1 cellular context compared by ENCODE assay signal in genomic region chr17:64496786-64497564, GRCh38.
A peak's percentile ranks its signal among the peaks of the same experiment; 100 is the strongest.
TF ChIP-seq lines count a peak whose summit lies in the region.

Gene POLG2, minus strand, starts transcription at chr17:64497054. Its CDS starts 86 bp downstream, at chr17:64496968.

TF ChIP-seq in HepG2, 621 proteins besides CTCF, POLR2A, EP300 and RAD21 (continued from another document and continues in another):
- peak; percentile 76 for TF ChIP-seq ZNF407 (CRISPR knock-in tag; IDR thresholded peaks at IDR 0.05; ENCODE audit: not compliant biosample characterization)
- TF ChIP-seq ARNTL (CRISPR knock-in tag; IDR thresholded peaks at IDR 0.05), result peak; percentile 83
- TF ChIP-seq ZMYM3 (CRISPR knock-in tag; IDR thresholded peaks at IDR 0.05), result no peak; the same call in 1 of the 2 replicates
- TF ChIP-seq, protein P1, sequence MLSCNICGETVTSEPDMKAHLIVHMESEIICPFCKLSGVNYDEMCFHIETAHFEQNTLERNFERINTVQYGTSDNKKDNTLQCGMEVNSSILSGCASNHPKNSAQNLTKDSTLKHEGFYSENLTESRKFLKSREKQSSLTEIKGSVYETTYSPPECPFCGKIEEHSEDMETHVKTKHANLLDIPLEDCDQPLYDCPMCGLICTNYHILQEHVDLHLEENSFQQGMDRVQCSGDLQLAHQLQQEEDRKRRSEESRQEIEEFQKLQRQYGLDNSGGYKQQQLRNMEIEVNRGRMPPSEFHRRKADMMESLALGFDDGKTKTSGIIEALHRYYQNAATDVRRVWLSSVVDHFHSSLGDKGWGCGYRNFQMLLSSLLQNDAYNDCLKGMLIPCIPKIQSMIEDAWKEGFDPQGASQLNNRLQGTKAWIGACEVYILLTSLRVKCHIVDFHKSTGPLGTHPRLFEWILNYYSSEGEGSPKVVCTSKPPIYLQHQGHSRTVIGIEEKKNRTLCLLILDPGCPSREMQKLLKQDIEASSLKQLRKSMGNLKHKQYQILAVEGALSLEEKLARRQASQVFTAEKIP (CRISPR knock-in tag; IDR thresholded peaks at IDR 0.05; ENCODE audit: borderline replicate concordance), result no peak
- TF ChIP-seq FOSL1 (CRISPR knock-in tag; IDR thresholded peaks at IDR 0.05; ENCODE audit: borderline replicate concordance), result peak; percentile 46; the same call in 1 of the 2 replicates
- TF ChIP-seq ZNF552 (CRISPR knock-in tag; IDR thresholded peaks at IDR 0.05; ENCODE audit: borderline replicate concordance), result no peak; the same call in none of the 2 replicates
- peak; percentile 69; the same call in 1 of the 2 replicates for TF ChIP-seq ZZZ3 (CRISPR knock-in tag; IDR thresholded peaks at IDR 0.05; ENCODE audit: borderline replicate concordance)
- no peak for TF ChIP-seq RBAK (CRISPR knock-in tag; IDR thresholded peaks at IDR 0.05)
- TF ChIP-seq, protein P2, sequence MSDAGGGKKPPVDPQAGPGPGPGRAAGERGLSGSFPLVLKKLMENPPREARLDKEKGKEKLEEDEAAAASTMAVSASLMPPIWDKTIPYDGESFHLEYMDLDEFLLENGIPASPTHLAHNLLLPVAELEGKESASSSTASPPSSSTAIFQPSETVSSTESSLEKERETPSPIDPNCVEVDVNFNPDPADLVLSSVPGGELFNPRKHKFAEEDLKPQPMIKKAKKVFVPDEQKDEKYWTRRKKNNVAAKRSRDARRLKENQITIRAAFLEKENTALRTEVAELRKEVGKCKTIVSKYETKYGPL (CRISPR knock-in tag; IDR thresholded peaks at IDR 0.05), result peak; percentile 10
- TF ChIP-seq MXD4 (CRISPR knock-in tag; IDR thresholded peaks at IDR 0.05), result peak; percentile 93
- TF ChIP-seq ZNF260 (CRISPR knock-in tag; IDR thresholded peaks at IDR 0.05; ENCODE audit: borderline replicate concordance, low read depth), result no peak
- peak; percentile 85 for TF ChIP-seq ZNF704 (CRISPR knock-in tag; IDR thresholded peaks at IDR 0.05; ENCODE audit: borderline replicate concordance)
- TF ChIP-seq HMG20B (CRISPR knock-in tag; conservative IDR thresholded peaks at IDR 0.05), result 0 out of 2 replicates have a peak, but pooled peaks have one; percentile 20
- TF ChIP-seq, protein P3, sequence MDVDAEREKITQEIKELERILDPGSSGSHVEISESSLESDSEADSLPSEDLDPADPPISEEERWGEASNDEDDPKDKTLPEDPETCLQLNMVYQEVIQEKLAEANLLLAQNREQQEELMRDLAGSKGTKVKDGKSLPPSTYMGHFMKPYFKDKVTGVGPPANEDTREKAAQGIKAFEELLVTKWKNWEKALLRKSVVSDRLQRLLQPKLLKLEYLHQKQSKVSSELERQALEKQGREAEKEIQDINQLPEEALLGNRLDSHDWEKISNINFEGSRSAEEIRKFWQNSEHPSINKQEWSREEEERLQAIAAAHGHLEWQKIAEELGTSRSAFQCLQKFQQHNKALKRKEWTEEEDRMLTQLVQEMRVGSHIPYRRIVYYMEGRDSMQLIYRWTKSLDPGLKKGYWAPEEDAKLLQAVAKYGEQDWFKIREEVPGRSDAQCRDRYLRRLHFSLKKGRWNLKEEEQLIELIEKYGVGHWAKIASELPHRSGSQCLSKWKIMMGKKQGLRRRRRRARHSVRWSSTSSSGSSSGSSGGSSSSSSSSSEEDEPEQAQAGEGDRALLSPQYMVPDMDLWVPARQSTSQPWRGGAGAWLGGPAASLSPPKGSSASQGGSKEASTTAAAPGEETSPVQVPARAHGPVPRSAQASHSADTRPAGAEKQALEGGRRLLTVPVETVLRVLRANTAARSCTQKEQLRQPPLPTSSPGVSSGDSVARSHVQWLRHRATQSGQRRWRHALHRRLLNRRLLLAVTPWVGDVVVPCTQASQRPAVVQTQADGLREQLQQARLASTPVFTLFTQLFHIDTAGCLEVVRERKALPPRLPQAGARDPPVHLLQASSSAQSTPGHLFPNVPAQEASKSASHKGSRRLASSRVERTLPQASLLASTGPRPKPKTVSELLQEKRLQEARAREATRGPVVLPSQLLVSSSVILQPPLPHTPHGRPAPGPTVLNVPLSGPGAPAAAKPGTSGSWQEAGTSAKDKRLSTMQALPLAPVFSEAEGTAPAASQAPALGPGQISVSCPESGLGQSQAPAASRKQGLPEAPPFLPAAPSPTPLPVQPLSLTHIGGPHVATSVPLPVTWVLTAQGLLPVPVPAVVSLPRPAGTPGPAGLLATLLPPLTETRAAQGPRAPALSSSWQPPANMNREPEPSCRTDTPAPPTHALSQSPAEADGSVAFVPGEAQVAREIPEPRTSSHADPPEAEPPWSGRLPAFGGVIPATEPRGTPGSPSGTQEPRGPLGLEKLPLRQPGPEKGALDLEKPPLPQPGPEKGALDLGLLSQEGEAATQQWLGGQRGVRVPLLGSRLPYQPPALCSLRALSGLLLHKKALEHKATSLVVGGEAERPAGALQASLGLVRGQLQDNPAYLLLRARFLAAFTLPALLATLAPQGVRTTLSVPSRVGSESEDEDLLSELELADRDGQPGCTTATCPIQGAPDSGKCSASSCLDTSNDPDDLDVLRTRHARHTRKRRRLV (CRISPR knock-in tag; IDR thresholded peaks at IDR 0.05), result peak; percentile 95
- peak; percentile 93 for TF ChIP-seq TARDBP (CRISPR knock-in tag; IDR thresholded peaks at IDR 0.05)
- TF ChIP-seq NFE2 (CRISPR knock-in tag; IDR thresholded peaks at IDR 0.05), result no peak
- 0 out of 2 replicates have a peak, but pooled peaks have one; percentile 30 for TF ChIP-seq ZNF644 (CRISPR knock-in tag; IDR thresholded peaks at IDR 0.05; ENCODE audit: low read depth)
- TF ChIP-seq PAXIP1 (CRISPR knock-in tag; conservative IDR thresholded peaks at IDR 0.05), result 0 out of 2 replicates have a peak, but pooled peaks have one; percentile 51
- no peak for TF ChIP-seq ISX (CRISPR knock-in tag; conservative IDR thresholded peaks at IDR 0.05)
- TF ChIP-seq NONO (IDR thresholded peaks at IDR 0.05), result peak; percentile 60; the same call in 1 of the 2 replicates
- peak; percentile 96 for TF ChIP-seq NONO (CRISPR knock-in tag; conservative IDR thresholded peaks at IDR 0.05)
- peak; percentile 55; the same call in 1 of the 2 replicates for TF ChIP-seq CBX5 (CRISPR knock-in tag; IDR thresholded peaks at IDR 0.05; ENCODE audit: borderline replicate concordance)
- TF ChIP-seq, protein P4, sequence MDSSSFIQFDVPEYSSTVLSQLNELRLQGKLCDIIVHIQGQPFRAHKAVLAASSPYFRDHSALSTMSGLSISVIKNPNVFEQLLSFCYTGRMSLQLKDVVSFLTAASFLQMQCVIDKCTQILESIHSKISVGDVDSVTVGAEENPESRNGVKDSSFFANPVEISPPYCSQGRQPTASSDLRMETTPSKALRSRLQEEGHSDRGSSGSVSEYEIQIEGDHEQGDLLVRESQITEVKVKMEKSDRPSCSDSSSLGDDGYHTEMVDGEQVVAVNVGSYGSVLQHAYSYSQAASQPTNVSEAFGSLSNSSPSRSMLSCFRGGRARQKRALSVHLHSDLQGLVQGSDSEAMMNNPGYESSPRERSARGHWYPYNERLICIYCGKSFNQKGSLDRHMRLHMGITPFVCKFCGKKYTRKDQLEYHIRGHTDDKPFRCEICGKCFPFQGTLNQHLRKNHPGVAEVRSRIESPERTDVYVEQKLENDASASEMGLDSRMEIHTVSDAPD (CRISPR knock-in tag; IDR thresholded peaks at IDR 0.05), result peak; percentile 65; the same call in 1 of the 2 replicates
- peak; percentile 57; the same call in 1 of the 2 replicates for TF ChIP-seq ZNF343 (CRISPR knock-in tag; IDR thresholded peaks at IDR 0.05)
- peak; percentile 93 for TF ChIP-seq DRAP1 (CRISPR knock-in tag; IDR thresholded peaks at IDR 0.05)
- no peak; the same call in none of the 2 replicates for TF ChIP-seq SRY (CRISPR knock-in tag; IDR thresholded peaks at IDR 0.05)
- peak; percentile 94; the same call in 1 of the 2 replicates for TF ChIP-seq MYPOP (CRISPR knock-in tag; IDR thresholded peaks at IDR 0.05)
- TF ChIP-seq NAIF1 (CRISPR knock-in tag; IDR thresholded peaks at IDR 0.05; ENCODE audit: borderline replicate concordance), result peak; percentile 82; the same call in 1 of the 2 replicates
- peak; percentile 16; the same call in 1 of the 2 replicates for TF ChIP-seq ZNF670 (CRISPR knock-in tag; IDR thresholded peaks at IDR 0.05; ENCODE audit: borderline replicate concordance)
- TF ChIP-seq EZH2 (conservative IDR thresholded peaks at IDR 0.05; ENCODE audit: low read depth, low read length), result no peak
- 0 out of 2 replicates have a peak, but pooled peaks have one; percentile 67 for TF ChIP-seq AHR (CRISPR knock-in tag; IDR thresholded peaks at IDR 0.05)
- TF ChIP-seq SMARCC2 (IDR thresholded peaks at IDR 0.05), result no peak
